12 cellular contexts compared by ENCODE assay signal in genomic region chr7:139058963-139059362, GRCh38. TPM values are rescaled to one million over a fixed set of nuclear protein-coding genes. Genes with fewer than 3 reads are reported as not detected.
DNase-seq lines count a peak whose midpoint lies in the region; ATAC-seq lines count a peak whose summit lies in the region.
"Had no signal": no experiment of that assay in that cellular context is flagged by ENCODE, and none has a peak within 500 bp of the region (broad histone marks: within the 10 kb centered on the region; RNA-seq: fewer than 3 reads in every experiment).

No MANE protein-coding gene starts in this region.

- H3K9me3 Mint-ChIP-seq in activated T-cell treated with anti-CD3 and anti-CD28 coated beads, Interleukin-2, amount 50 U/mL, for 24 hours: no peaks in the 10 kb centered on the region
- no peaks in the 10 kb centered on the region for H3K9me3 Mint-ChIP-seq in activated naive CD4-positive, alpha-beta T cell treated with anti-CD3 and anti-CD28 coated beads, Interleukin-2, amount 50 U/mL, for 72 hours
- H3K9me3 Mint-ChIP-seq: activated T-helper 1 cell treated with anti-CD3 and anti-CD28 coated beads, Interleukin-12 subunit alpha, Interleukin-12 subunit beta, Interleukin-2, Interleukin-4 antibody, amounts not matched to agents 30 ng/mL and 10 ng/mL and 1 ng/mL, durations not matched to agents 14 hours and 24 hours and 36 hours had no signal

- H3K4me3 Mint-ChIP-seq in activated T-cell treated with anti-CD3 and anti-CD28 coated beads, Interleukin-2, amount 50 U/mL, for 24 hours: no peak overlapping the region
- H3K4me3 Mint-ChIP-seq: activated T-helper 1 cell treated with anti-CD3 and anti-CD28 coated beads, Interleukin-12 subunit alpha, Interleukin-12 subunit beta, Interleukin-2, Interleukin-4 antibody, amounts not matched to agents 30 ng/mL and 10 ng/mL and 1 ng/mL, durations not matched to agents 14 hours and 24 hours and 36 hours had no signal

- intact Hi-C loops in Right ventricle myocardium superior (cut with DNase I): no loop called here

- peak overlapping the region; percentile 93 for H3K27ac Mint-ChIP-seq in activated T-cell treated with anti-CD3 and anti-CD28 coated beads, Interleukin-2, amount 50 U/mL, for 24 hours
- peak overlapping the region; percentile 62 to 65 for H3K27ac Mint-ChIP-seq in activated naive CD4-positive, alpha-beta T cell treated with anti-CD3 and anti-CD28 coated beads, Interleukin-2, amount 50 U/mL, for 72 hours

- no peak overlapping the region for H3K4me3 ChIP-seq in skeletal muscle cell (ENCODE audit: low read depth, low read length)

- no peak for DNase-seq in activated T-cell treated with anti-CD3 and anti-CD28 coated beads, Interleukin-2, amount 50 U/mL, for 24 hours
- DNase-seq in activated T-cell treated with anti-CD3 and anti-CD28 coated beads, Interleukin-2, amount 50 U/mL, for 1 hour: no peak
- no peak for DNase-seq in activated naive CD4-positive, alpha-beta T cell treated with anti-CD3 and anti-CD28 coated beads, Interleukin-2, amount 50 U/mL, for 72 hours (ENCODE audit: low spot score in 2 of 2)
- DNase-seq in Right ventricle myocardium superior: no peak
- DNase-seq in skeletal muscle cell (ENCODE audit: low read depth): peak; percentile 18
- no peak for DNase-seq in medulla oblongata (ENCODE audit: extremely low spot score)
- DNase-seq: central memory CD4-positive, alpha-beta T cell; posterior cingulate gyrus; stimulated activated CD4-positive, alpha-beta T cell treated with anti-CD3 and anti-CD28 coated beads, Interleukin-1b, Interleukin-23, amount 100 ng/mL, for 48 hours had no signal

- no peak for ATAC-seq in activated naive CD4-positive, alpha-beta T cell treated with anti-CD3 and anti-CD28 coated beads, Interleukin-2, amount 50 U/mL, for 72 hours
- peak; percentile 77 for ATAC-seq in Right ventricle myocardium superior (ENCODE audit: poor library complexity)
- no peak for ATAC-seq in GM21619 (IDR thresholded peaks at IDR 0.05; ENCODE audit: unreplicated experiment)
- no peak for ATAC-seq in GM18907 (IDR thresholded peaks at IDR 0.05; ENCODE audit: unreplicated experiment)

- H3K36me3 Mint-ChIP-seq in activated T-cell treated with anti-CD3 and anti-CD28 coated beads, Interleukin-2, amount 50 U/mL, for 24 hours (ENCODE audit: low read depth): peaks cover 93% of the 10 kb centered on the region
- H3K36me3 Mint-ChIP-seq in activated naive CD4-positive, alpha-beta T cell treated with anti-CD3 and anti-CD28 coated beads, Interleukin-2, amount 50 U/mL, for 72 hours: peaks cover 4 to 50% of the 10 kb centered on the region in 2 donors

- H3K4me1 Mint-ChIP-seq in activated T-cell treated with anti-CD3 and anti-CD28 coated beads, Interleukin-2, amount 50 U/mL, for 24 hours (ENCODE audit: low read depth): peaks cover 76% of the 10 kb centered on the region

- H3K27me3 Mint-ChIP-seq in activated T-cell treated with anti-CD3 and anti-CD28 coated beads, Interleukin-2, amount 50 U/mL, for 24 hours: no peaks in the 10 kb centered on the region

RNA-seq across cellular contexts. Expression of gene ZC3HAV1L, which starts 23.1 kb away (rescaled TPM):
- 10 to 100 TPM in 1 of 2 donors, 1 to 10 TPM in 1; 2.0 to 22.6 TPM for total RNA-seq in activated naive CD4-positive, alpha-beta T cell treated with anti-CD3 and anti-CD28 coated beads, Interleukin-2, amount 50 U/mL, for 72 hours
- total RNA-seq in Right ventricle myocardium superior: 2.9 TPM

RNA-seq across cellular contexts. Expression of gene ZC3HAV1, which starts 50.6 kb away (rescaled TPM):
- total RNA-seq in activated naive CD4-positive, alpha-beta T cell treated with anti-CD3 and anti-CD28 coated beads, Interleukin-2, amount 50 U/mL, for 72 hours: 100 to 1,000 TPM in 1 of 2 donors, 10 to 100 TPM in 1; 97.8 to 167 TPM
- total RNA-seq in Right ventricle myocardium superior: 6.5 TPM

Comparison
In these comparisons a context has a peak if more than half of its experiments do, and no peak if none do; other contexts are left out.
1. RNA of gene ZC3HAV1, which starts 50.6 kb away (total RNA-seq): 97.8 to 167 TPM in activated naive CD4-positive, alpha-beta T cell treated with anti-CD3 and anti-CD28 coated beads, Interleukin-2, amount 50 U/mL, for 72 hours; 6.5 TPM in Right ventricle myocardium superior (single experiment); every median in the first group is over 10 times any median in the second.